ENCODE assay signal across 1 cellular context in genomic region chr18:25234740-25235345, GRCh38.
TF ChIP-seq lines count a peak whose summit lies in the region.

No MANE protein-coding gene starts in this region.

TF ChIP-seq in HepG2, 621 proteins besides CTCF, POLR2A, EP300 and RAD21 (continued from another document):
- TF ChIP-seq AFF4 (CRISPR knock-in tag; IDR thresholded peaks at IDR 0.05): no peak
- TF ChIP-seq ARID3A (IDR thresholded peaks at IDR 0.05; ENCODE audit: low read depth, low read length): 0 out of 2 replicates have a peak, but pooled peaks have one; percentile 50
- no peak for TF ChIP-seq ZNF576 (CRISPR knock-in tag; IDR thresholded peaks at IDR 0.05)
- 0 out of 2 replicates have a peak, but pooled peaks have one; percentile 19 for TF ChIP-seq HNF4A (CRISPR knock-in tag; IDR thresholded peaks at IDR 0.05)
TF ChIP-seq in HepG2: peak in this region for 2.
